9 cellular contexts compared by ENCODE assay signal in the genomic region with DNA sequence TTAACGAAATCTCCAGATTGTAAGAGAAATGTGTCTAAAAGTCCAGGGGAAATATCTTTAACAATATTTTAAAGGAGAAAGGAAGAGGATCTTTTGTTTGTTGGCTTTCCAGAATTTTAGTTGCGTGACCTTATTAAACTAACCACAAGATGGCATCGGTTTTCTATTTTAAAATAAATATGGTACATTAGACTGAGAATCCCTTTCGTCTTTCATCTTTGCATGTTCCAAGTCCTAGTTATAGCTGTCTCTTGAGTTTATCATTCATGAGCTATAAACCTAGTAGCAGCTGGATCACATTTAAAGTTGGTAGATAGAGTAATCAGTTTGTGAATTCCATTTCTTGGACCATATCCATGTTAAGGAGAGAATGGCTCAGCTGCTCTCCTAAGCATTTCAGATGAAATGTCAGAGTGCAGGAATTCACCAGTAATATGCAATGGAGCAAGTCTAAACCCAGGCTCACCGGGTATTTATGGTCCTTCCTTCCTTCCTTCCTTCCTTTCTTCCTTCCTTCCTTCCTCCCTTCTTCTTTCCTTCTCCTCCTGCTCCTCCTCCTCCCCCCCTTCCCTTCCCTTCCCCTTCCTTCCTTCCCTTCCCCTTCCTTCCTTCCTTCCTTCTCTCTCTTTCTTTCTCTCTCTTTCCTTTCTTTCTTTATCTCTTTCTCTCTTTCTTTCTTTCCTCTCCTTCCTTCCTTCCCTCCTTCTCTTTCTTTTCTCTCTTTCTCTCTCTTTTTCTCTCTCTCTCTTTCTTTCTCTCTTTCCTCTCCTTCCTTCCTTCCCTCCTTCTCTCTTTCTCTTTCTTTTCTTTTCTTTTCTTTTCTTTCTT. TPM values are rescaled to one million over a fixed set of nuclear protein-coding genes. Genes with fewer than 3 reads are reported as not detected.
DNase-seq lines count a peak whose midpoint lies in the region; ATAC-seq, FAIRE-seq and TF ChIP-seq lines count a peak whose summit lies in the region.
"Had no signal": no experiment of that assay in that cellular context is flagged by ENCODE, and none has a peak within 500 bp of the region (broad histone marks: within the 10 kb centered on the region; RNA-seq: fewer than 3 reads in every experiment).

No MANE protein-coding gene starts in this region.

- TF ChIP-seq RAD21 in liver (IDR thresholded peaks at IDR 0.05) = peak; percentile 66 to 78

- H3K4me3 ChIP-seq in bronchial epithelial cell (ENCODE audit: low read depth, low read length) = no peak overlapping the region
- H3K4me3 ChIP-seq in liver (ENCODE audit: low read depth in 1 of 3, low read length in 3 of 3) = no peak overlapping the region

- H3K27ac ChIP-seq in liver (ENCODE audit: low read depth in 1 of 2, low read length in 2 of 2) = no peak overlapping the region

- H3K36me3 ChIP-seq in bronchial epithelial cell (ENCODE audit: control insufficient read depth, insufficient read depth, low read length) = no peaks in the 10 kb centered on the region
- no peaks in the 10 kb centered on the region for H3K36me3 ChIP-seq in liver (ENCODE audit: control insufficient read depth in 4 of 4, insufficient read depth in 3 of 4, low read depth in 1 of 4, low read length in 3 of 4)

- no peak for FAIRE-seq in bronchial epithelial cell (lab: Jason Lieb, UNC)

- ATAC-seq in HG03432 (IDR thresholded peaks at IDR 0.05; ENCODE audit: unreplicated experiment) (no peak), HG03521 (IDR thresholded peaks at IDR 0.05; ENCODE audit: unreplicated experiment) (no peak)

- WGBS in liver = 8% methylated on average over 5 of the region's 5 CpGs

- no peaks in the 10 kb centered on the region for H3K27me3 ChIP-seq in bronchial epithelial cell (ENCODE audit: control insufficient read depth, insufficient read depth, low read length)
- no peaks in the 10 kb centered on the region for H3K27me3 ChIP-seq in liver (ENCODE audit: control insufficient read depth in 4 of 4, insufficient read depth in 4 of 4, low read length in 3 of 4)

- TF ChIP-seq CTCF in bronchial epithelial cell (IDR thresholded peaks at IDR 0.05; ENCODE audit: insufficient read depth, low read length, severe bottlenecking) (peak; percentile 36), liver (IDR thresholded peaks at IDR 0.05; ENCODE audit: low read depth, low read length, missing input control) (peak; percentile 39)

- peak; percentile 28 for DNase-seq in NCI-H2196 (lab: John Stamatoyannopoulos, UW; ENCODE audit: unreplicated experiment)
- no peak for DNase-seq in NCI-H2196 treated with DMSO at 0.1 percent for 48 hours (lab: John Stamatoyannopoulos, UW; ENCODE audit: unreplicated experiment)
- DNase-seq in NCI-H2171 treated with DMSO at 0.1 percent for 48 hours (lab: John Stamatoyannopoulos, UW) = peak; percentile 21
- DNase-seq in bronchial epithelial cell (ENCODE audit: low read depth) = peak; percentile 53
- DNase-seq in activated CD8-positive, alpha-beta memory T cell treated with anti-CD3 and anti-CD28 coated beads, Interleukin-2, amount 50 U/mL, for 48 hours = no peak
- DNase-seq: activated T-cell treated with anti-CD3 and anti-CD28 coated beads, Interleukin-2, amount 50 U/mL, for 4 hours had no signal

- H3K9me3 ChIP-seq in liver (ENCODE audit: control insufficient read depth in 4 of 4, low read length in 3 of 4) = no peaks in the 10 kb centered on the region

- no peak overlapping the region for H3K9ac ChIP-seq in liver (ENCODE audit: low read depth in 1 of 2, low read length in 2 of 2)

- no peaks in the 10 kb centered on the region for H3K4me1 ChIP-seq in liver (ENCODE audit: control insufficient read depth in 4 of 4, insufficient read depth in 4 of 4, low read length in 3 of 4)

TF ChIP-seq in liver, 16 proteins besides CTCF, POLR2A, EP300 and RAD21:
- TF ChIP-seq JUND (IDR thresholded peaks at IDR 0.05) (no peak), RXRA (IDR thresholded peaks at IDR 0.05) (no peak), EGR1 (IDR thresholded peaks at IDR 0.05; ENCODE audit: low read depth in 2 of 2) (no peak), HNF4A (conservative IDR thresholded peaks at IDR 0.05) (no peak)
- TF ChIP-seq, protein P1, sequence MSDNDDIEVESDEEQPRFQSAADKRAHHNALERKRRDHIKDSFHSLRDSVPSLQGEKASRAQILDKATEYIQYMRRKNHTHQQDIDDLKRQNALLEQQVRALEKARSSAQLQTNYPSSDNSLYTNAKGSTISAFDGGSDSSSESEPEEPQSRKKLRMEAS (IDR thresholded peaks at IDR 0.05) = no peak
- TF ChIP-seq, protein P2, sequence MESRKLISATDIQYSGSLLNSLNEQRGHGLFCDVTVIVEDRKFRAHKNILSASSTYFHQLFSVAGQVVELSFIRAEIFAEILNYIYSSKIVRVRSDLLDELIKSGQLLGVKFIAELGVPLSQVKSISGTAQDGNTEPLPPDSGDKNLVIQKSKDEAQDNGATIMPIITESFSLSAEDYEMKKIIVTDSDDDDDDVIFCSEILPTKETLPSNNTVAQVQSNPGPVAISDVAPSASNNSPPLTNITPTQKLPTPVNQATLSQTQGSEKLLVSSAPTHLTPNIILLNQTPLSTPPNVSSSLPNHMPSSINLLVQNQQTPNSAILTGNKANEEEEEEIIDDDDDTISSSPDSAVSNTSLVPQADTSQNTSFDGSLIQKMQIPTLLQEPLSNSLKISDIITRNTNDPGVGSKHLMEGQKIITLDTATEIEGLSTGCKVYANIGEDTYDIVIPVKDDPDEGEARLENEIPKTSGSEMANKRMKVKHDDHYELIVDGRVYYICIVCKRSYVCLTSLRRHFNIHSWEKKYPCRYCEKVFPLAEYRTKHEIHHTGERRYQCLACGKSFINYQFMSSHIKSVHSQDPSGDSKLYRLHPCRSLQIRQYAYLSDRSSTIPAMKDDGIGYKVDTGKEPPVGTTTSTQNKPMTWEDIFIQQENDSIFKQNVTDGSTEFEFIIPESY (IDR thresholded peaks at IDR 0.05) = no peak
- TF ChIP-seq, protein P3, sequence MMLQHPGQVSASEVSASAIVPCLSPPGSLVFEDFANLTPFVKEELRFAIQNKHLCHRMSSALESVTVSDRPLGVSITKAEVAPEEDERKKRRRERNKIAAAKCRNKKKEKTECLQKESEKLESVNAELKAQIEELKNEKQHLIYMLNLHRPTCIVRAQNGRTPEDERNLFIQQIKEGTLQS (IDR thresholded peaks at IDR 0.05) = no peak

RNA-seq across cellular contexts. Expression of a gene that starts 57.8 kb away (rescaled TPM):
- total RNA-seq in bronchial epithelial cell = 74.8 and 102 TPM in 2 replicates
- 10 to 100 TPM; 21.9 to 28.4 TPM for total RNA-seq in liver
- 10 to 100 TPM; 19.8 to 57.8 TPM for polyA plus RNA-seq in liver

Comparison
In these comparisons a context has a peak if more than half of its experiments do, and no peak if none do; other contexts are left out.
1. DNase-seq: peak in NCI-H2196 (single experiment), NCI-H2171 treated with DMSO at 0.1 percent for 48 hours (single experiment) and bronchial epithelial cell (single experiment); none in NCI-H2196 treated with DMSO at 0.1 percent for 48 hours (single experiment) and activated CD8-positive, alpha-beta memory T cell treated with anti-CD3 and anti-CD28 coated beads, Interleukin-2, amount 50 U/mL, for 48 hours (single experiment).